9 cellular contexts compared by ENCODE assay signal in genomic region chr7:93374345-93374940, GRCh38.
DNase-seq lines count a peak whose midpoint lies in the region; ATAC-seq and TF ChIP-seq lines count a peak whose summit lies in the region.
"Had no signal": no experiment of that assay in that cellular context is flagged by ENCODE, and none has a peak within 500 bp of the region (broad histone marks: within the 10 kb centered on the region; RNA-seq: fewer than 3 reads in every experiment).

No MANE protein-coding gene starts in this region.

- no peaks in the 10 kb centered on the region for H3K9me3 ChIP-seq in Loucy (ENCODE audit: insufficient read depth, low read depth, low read length)
- H3K9me3 ChIP-seq in CD8-positive, alpha-beta memory T cell (ENCODE audit: low read length), result no peaks in the 10 kb centered on the region
- no peaks in the 10 kb centered on the region for H3K9me3 ChIP-seq in ovary
- H3K9me3 ChIP-seq: BLaER1 had no signal

- peaks cover 11% of the 10 kb centered on the region for H3K4me1 ChIP-seq in Loucy (ENCODE audit: insufficient read depth, low read length, poor library complexity, severe bottlenecking)
- no peaks in the 10 kb centered on the region for H3K4me1 ChIP-seq in CD8-positive, alpha-beta memory T cell (ENCODE audit: insufficient read depth, low read length)
- no peaks in the 10 kb centered on the region for H3K4me1 ChIP-seq in ovary (ENCODE audit: insufficient read depth)

- no peak overlapping the region for H3K27ac ChIP-seq in CD8-positive, alpha-beta memory T cell (ENCODE audit: low read depth, low read length)
- H3K27ac ChIP-seq in ovary, result no peak overlapping the region
- H3K27ac ChIP-seq: BLaER1 had no signal

- peaks cover 9% of the 10 kb centered on the region for H3K4me1 Mint-ChIP-seq in WTC11
- H3K4me1 Mint-ChIP-seq in CD8-positive, alpha-beta memory T cell, result no peaks in the 10 kb centered on the region

- no peak overlapping the region for H3K27ac Mint-ChIP-seq in WTC11
- no peak overlapping the region for H3K27ac Mint-ChIP-seq in CD8-positive, alpha-beta memory T cell

- H3K27me3 ChIP-seq in Loucy (ENCODE audit: insufficient read depth, low read length, poor library complexity, severe bottlenecking) (no peaks in the 10 kb centered on the region), ovary (no peaks in the 10 kb centered on the region)
- H3K27me3 ChIP-seq in CD8-positive, alpha-beta memory T cell (ENCODE audit: insufficient read depth, low read length, poor library complexity, severe bottlenecking), result no peaks in the 10 kb centered on the region
- H3K27me3 ChIP-seq: BLaER1 had no signal

- CTCF ChIA-PET in WTC11 (lab: Charles Lee), result interaction anchor here (0.6 to 1.8 kb wide), 38 partner anchors 9 to 554 kb away, joined by 3 to 19 read pairs (median 4); partner anchors contain the start of gene VPS50
- CTCF ChIA-PET in CD8-positive, alpha-beta memory T cell (lab: Charles Lee), result no interaction called here

- no peak for TF ChIP-seq EP300 in ovary (IDR thresholded peaks at IDR 0.05)

- 24 to 40% (median 30%) methylated on average over 5 of the region's 5 CpGs for WGBS in ovary, 3 donors

- H4K20me1 ChIP-seq in Loucy (ENCODE audit: insufficient read depth, low read length, poor library complexity, severe bottlenecking), result no peaks in the 10 kb centered on the region
- H4K20me1 ChIP-seq: BLaER1 had no signal

- no peak overlapping the region for H3K9ac ChIP-seq in Loucy (ENCODE audit: low read depth, low read length, poor library complexity, severe bottlenecking)
- H3K9ac ChIP-seq: BLaER1 had no signal

- no peaks in the 10 kb centered on the region for H3K9me2 ChIP-seq in Loucy (replicated peaks; ENCODE audit: low read depth, low read length)

- no peak overlapping the region for H3K4me3 Mint-ChIP-seq in WTC11
- no peak overlapping the region for H3K4me3 Mint-ChIP-seq in CD8-positive, alpha-beta memory T cell

- DNase-seq in DMS79 treated with DMSO at 0.1 percent for 48 hours (lab: John Stamatoyannopoulos, UW) (peak; percentile 20), DMS79 (lab: John Stamatoyannopoulos, UW) (no peak), WTC11 (ENCODE audit: low spot score) (no peak), kidney tubule cell (ENCODE audit: low spot score) (peak; percentile 33), ovary (no peak)
- no peak for DNase-seq in CD8-positive, alpha-beta memory T cell

- no peaks in the 10 kb centered on the region; the same call in 1 of the 2 replicates for H3K27me3 Mint-ChIP-seq in WTC11 (ENCODE audit: low read depth)
- peaks cover 14 to 21% of the 10 kb centered on the region in 2 donors for H3K27me3 Mint-ChIP-seq in CD8-positive, alpha-beta memory T cell

- POLR2A ChIA-PET in WTC11 (lab: Charles Lee), result interaction anchor here (1.0 kb wide), 1 partner anchor 17 kb away, joined by 3 read pairs; no protein-coding TSS in a partner anchor
- POLR2A ChIA-PET in CD8-positive, alpha-beta memory T cell (lab: Charles Lee), result no interaction called here

- H3F3A ChIP-seq in Loucy (ENCODE audit: low read depth), result no peaks in the 10 kb centered on the region

- peak; percentile 91 for TF ChIP-seq CTCF in Loucy (conservative IDR thresholded peaks at IDR 0.05; ENCODE audit: low read length)
- peak; percentile 49 for TF ChIP-seq CTCF in WTC11 (IDR thresholded peaks at IDR 0.05)
- TF ChIP-seq CTCF in ovary (IDR thresholded peaks at IDR 0.05), result no peak

- H3K4me2 ChIP-seq in Loucy (ENCODE audit: low read depth, low read length, poor library complexity, severe bottlenecking), result peak overlapping the region; percentile 36
- H3K4me2 ChIP-seq: BLaER1 had no signal

- no peak overlapping the region for H2AFZ ChIP-seq in Loucy (ENCODE audit: low read length)

- peak; percentile 73 for ATAC-seq in GM21825 (IDR thresholded peaks at IDR 0.05; ENCODE audit: unreplicated experiment)
- ATAC-seq in WTC11, result peak; percentile 94

- H3K4me3 ChIP-seq in Loucy (ENCODE audit: low read length, poor library complexity, severe bottlenecking) (no peak overlapping the region), ovary (no peak overlapping the region)
- H3K4me3 ChIP-seq in CD8-positive, alpha-beta memory T cell (ENCODE audit: low read length), result no peak overlapping the region
- H3K4me3 ChIP-seq: BLaER1 had no signal

- peaks cover 12% of the 10 kb centered on the region for H3K9me3 Mint-ChIP-seq in WTC11
- H3K9me3 Mint-ChIP-seq in CD8-positive, alpha-beta memory T cell, result peaks cover 0 to 7% (median 2%) of the 10 kb centered on the region in 5 donors

- intact Hi-C loops in ovary (cut with DNase I), result no loop called here

- no peaks in the 10 kb centered on the region for H3K79me2 ChIP-seq in Loucy (ENCODE audit: insufficient read depth, low read length)

- no peak for TF ChIP-seq POLR2A in ovary (IDR thresholded peaks at IDR 0.05)

- 0 out of 2 replicates have a peak, but pooled peaks cover 2% of the 10 kb centered on the region for H3K36me3 Mint-ChIP-seq in WTC11
- no peaks in the 10 kb centered on the region for H3K36me3 Mint-ChIP-seq in CD8-positive, alpha-beta memory T cell

- H3K36me3 ChIP-seq in Loucy (ENCODE audit: insufficient read depth, low read length) (no peaks in the 10 kb centered on the region), ovary (no peaks in the 10 kb centered on the region)
- no peaks in the 10 kb centered on the region for H3K36me3 ChIP-seq in CD8-positive, alpha-beta memory T cell (ENCODE audit: insufficient read depth, low read length)
- H3K36me3 ChIP-seq: BLaER1 had no signal

TF ChIP-seq in WTC11, 78 proteins besides CTCF, POLR2A, EP300 and RAD21:
- no peak for TF ChIP-seq ARID4B (CRISPR knock-in tag; IDR thresholded peaks at IDR 0.05; ENCODE audit: borderline replicate concordance)
- TF ChIP-seq ZNF263 (CRISPR knock-in tag; IDR thresholded peaks at IDR 0.05; ENCODE audit: low read depth), result no peak
- no peak for TF ChIP-seq GABPB1 (CRISPR knock-in tag; IDR thresholded peaks at IDR 0.05)
- TF ChIP-seq USF2 (CRISPR knock-in tag; IDR thresholded peaks at IDR 0.05), result no peak
- no peak for TF ChIP-seq NFYB (CRISPR knock-in tag; conservative IDR thresholded peaks at IDR 0.05; ENCODE audit: low read depth)
- TF ChIP-seq KAT7 (CRISPR knock-in tag; IDR thresholded peaks at IDR 0.05; ENCODE audit: borderline replicate concordance), result no peak
- TF ChIP-seq ZBTB21 (CRISPR knock-in tag; IDR thresholded peaks at IDR 0.05; ENCODE audit: borderline replicate concordance), result no peak

Comparison
In these comparisons a context has a peak if more than half of its experiments do, and no peak if none do; other contexts are left out.
1. DNase-seq: peak in DMS79 treated with DMSO at 0.1 percent for 48 hours (single experiment) and kidney tubule cell (single experiment); none in DMS79 (single experiment), WTC11 (single experiment), CD8-positive, alpha-beta memory T cell (0 of 5) and ovary (0 of 5).
2. CTCF ChIP-seq: peak in Loucy (single experiment) and WTC11 (single experiment); none in ovary (0 of 3).